Comparison of ENCODE assay signal across 11 cellular contexts in the genomic region with DNA sequence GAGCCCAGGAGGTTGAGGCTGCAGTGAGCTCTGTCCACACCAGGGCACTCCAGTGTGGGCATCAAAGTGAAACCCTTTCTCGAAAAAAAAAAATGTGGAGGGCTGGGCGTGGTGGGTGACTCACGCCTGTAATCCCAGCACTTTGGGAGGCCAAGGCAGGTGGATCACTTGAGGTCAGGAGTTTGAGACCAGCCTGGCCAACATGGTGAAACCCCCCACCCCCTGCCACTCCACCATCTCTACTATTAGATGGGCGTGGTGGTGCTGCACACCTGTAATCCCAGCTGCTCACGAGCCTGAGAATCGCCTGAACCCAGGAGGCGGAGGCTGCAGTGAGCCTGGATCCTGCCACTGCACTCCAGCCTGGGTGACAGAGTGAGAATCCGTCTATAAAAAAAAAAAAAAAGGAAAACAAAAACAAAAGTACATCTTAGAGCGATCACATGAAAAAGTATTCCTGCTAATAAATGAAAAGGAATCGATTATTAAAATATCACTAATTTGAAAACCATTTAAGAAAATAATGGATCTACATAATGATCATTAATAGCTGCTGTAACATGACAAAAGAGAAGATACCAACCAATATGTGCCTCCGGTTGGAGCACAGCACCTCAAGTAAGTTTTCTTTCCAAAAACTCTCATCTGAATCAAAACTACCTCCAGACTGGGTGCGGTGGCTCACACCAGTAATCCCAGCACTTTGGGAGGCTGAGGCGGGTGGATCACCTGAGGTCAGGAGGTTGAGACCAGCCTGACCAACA. TPM values are rescaled to one million over a fixed set of nuclear protein-coding genes. Genes with fewer than 3 reads are reported as not detected.
A peak's percentile ranks its signal among the peaks of the same experiment; 100 is the strongest.
DNase-seq lines count a peak whose midpoint lies in the region; ATAC-seq and TF ChIP-seq lines count a peak whose summit lies in the region.
"Had no signal": no experiment of that assay in that cellular context is flagged by ENCODE, and none has a peak within 500 bp of the region (broad histone marks: within the 10 kb centered on the region; RNA-seq: fewer than 3 reads in every experiment).

No MANE protein-coding gene starts in this region.

- H3K4me1 Mint-ChIP-seq in CD4-positive, CD25-positive, alpha-beta regulatory T cell: peaks cover 36 to 69% (median 46%) of the 10 kb centered on the region in 4 donors
- H3K4me1 Mint-ChIP-seq in activated T-helper 17 cell treated with anti-CD3 and anti-CD28 coated beads, Interleukin-2, amount 50 U/mL, for 72 hours: peaks cover 43% of the 10 kb centered on the region
- H3K4me1 Mint-ChIP-seq in naive B cell: peaks cover 56 to 84% (median 79%) of the 10 kb centered on the region in 3 donors

- peaks cover 77% of the 10 kb centered on the region for H3K4me1 ChIP-seq in CD4-positive, CD25-positive, alpha-beta regulatory T cell (ENCODE audit: control insufficient read depth, insufficient read depth, low read length, poor library complexity, severe bottlenecking)

- ATAC-seq in CD4-positive, CD25-positive, alpha-beta regulatory T cell (ENCODE audit: low read depth in 2 of 2): no peak
- no peak for ATAC-seq in activated T-helper 17 cell treated with anti-CD3 and anti-CD28 coated beads, Interleukin-2, amount 50 U/mL, for 72 hours (replicated peaks)
- ATAC-seq in naive B cell (ENCODE audit: low read depth in 2 of 2) (no peak), HG03378 (IDR thresholded peaks at IDR 0.05; ENCODE audit: unreplicated experiment) (no peak)

- peaks cover 16% of the 10 kb centered on the region for H3K36me3 Mint-ChIP-seq in CD4-positive, CD25-positive, alpha-beta regulatory T cell
- peaks cover 97% of the 10 kb centered on the region for H3K36me3 Mint-ChIP-seq in activated T-helper 17 cell treated with anti-CD3 and anti-CD28 coated beads, Interleukin-2, amount 50 U/mL, for 72 hours (ENCODE audit: low read depth)
- H3K36me3 Mint-ChIP-seq in naive B cell: peaks cover 0 to 9% of the 10 kb centered on the region in 2 donors

- no peak for DNase-seq in CD4-positive, CD25-positive, alpha-beta regulatory T cell
- peak in 1 of 2 experiments; percentile 36 for DNase-seq in HL-60 (ENCODE audit: low read depth in 1 of 2, low spot score in 1 of 2)
- no peak for DNase-seq in naive B cell
- no peak for DNase-seq in SKM-1 treated with dmso at 0.1 percent for 144 hours (lab: John Stamatoyannopoulos, UW; ENCODE audit: unreplicated experiment)
- no peak for DNase-seq in dermis blood vessel endothelial cell
- no peak for DNase-seq in HT-29 (ENCODE audit: low spot score)
- DNase-seq: GDM1; stimulated activated CD4-positive, alpha-beta T cell treated with anti-CD3 and anti-CD28 coated beads, Interleukin-4, amount 100 ng/mL, for 1 hour had no signal

- no peaks in the 10 kb centered on the region for H3K27me3 ChIP-seq in CD4-positive, CD25-positive, alpha-beta regulatory T cell (ENCODE audit: control insufficient read depth, insufficient read depth, low read length)
- no peaks in the 10 kb centered on the region for H3K27me3 ChIP-seq in HL-60 (ENCODE audit: insufficient read depth, poor library complexity, severe bottlenecking)

- H3K4me3 ChIP-seq in CD4-positive, CD25-positive, alpha-beta regulatory T cell (ENCODE audit: low read depth, low read length): peak overlapping the region; percentile 98
- peak overlapping the region; percentile 71 for H3K4me3 ChIP-seq in HL-60 (replicated peaks; ENCODE audit: insufficient read depth, low read length)

- peaks cover 16% of the 10 kb centered on the region for H3K36me3 ChIP-seq in CD4-positive, CD25-positive, alpha-beta regulatory T cell (ENCODE audit: control insufficient read depth, insufficient read depth, low read length)

- no peaks in the 10 kb centered on the region for H3K9me3 Mint-ChIP-seq in CD4-positive, CD25-positive, alpha-beta regulatory T cell
- H3K9me3 Mint-ChIP-seq in activated T-helper 17 cell treated with anti-CD3 and anti-CD28 coated beads, Interleukin-2, amount 50 U/mL, for 72 hours: no peaks in the 10 kb centered on the region
- H3K9me3 Mint-ChIP-seq in naive B cell: no peaks in the 10 kb centered on the region

- H3K9me3 ChIP-seq in CD4-positive, CD25-positive, alpha-beta regulatory T cell (ENCODE audit: control insufficient read depth in 2 of 2, low read length in 2 of 2): no peaks in the 10 kb centered on the region

- peak overlapping the region; percentile 80 to 99 (median 89) for H3K27ac Mint-ChIP-seq in CD4-positive, CD25-positive, alpha-beta regulatory T cell
- H3K27ac Mint-ChIP-seq in activated T-helper 17 cell treated with anti-CD3 and anti-CD28 coated beads, Interleukin-2, amount 50 U/mL, for 72 hours: peak overlapping the region; percentile 93
- peak overlapping the region; percentile 61 to 99 (median 90) for H3K27ac Mint-ChIP-seq in naive B cell

- H3K27ac ChIP-seq in CD4-positive, CD25-positive, alpha-beta regulatory T cell (ENCODE audit: insufficient read depth, low read length, poor library complexity, severe bottlenecking): peak overlapping the region; percentile 100
- peak overlapping the region; percentile 99 for H3K27ac ChIP-seq in HL-60 (replicated peaks)

- TF ChIP-seq CTCF in HL-60 (IDR thresholded peaks at IDR 0.05; ENCODE audit: insufficient read depth, low read length): no peak

- peak overlapping the region; percentile 94 to 100 (median 98) for H3K4me3 Mint-ChIP-seq in CD4-positive, CD25-positive, alpha-beta regulatory T cell
- peak overlapping the region; percentile 98 for H3K4me3 Mint-ChIP-seq in activated T-helper 17 cell treated with anti-CD3 and anti-CD28 coated beads, Interleukin-2, amount 50 U/mL, for 72 hours
- peak overlapping the region; percentile 73 to 99 (median 94) for H3K4me3 Mint-ChIP-seq in naive B cell

- no peaks in the 10 kb centered on the region for H3K27me3 Mint-ChIP-seq in CD4-positive, CD25-positive, alpha-beta regulatory T cell
- H3K27me3 Mint-ChIP-seq in activated T-helper 17 cell treated with anti-CD3 and anti-CD28 coated beads, Interleukin-2, amount 50 U/mL, for 72 hours: no peaks in the 10 kb centered on the region
- H3K27me3 Mint-ChIP-seq in naive B cell: no peaks in the 10 kb centered on the region

RNA-seq across cellular contexts. Expression of a gene that starts 4.9 kb away (rescaled TPM):
- 143 TPM for total RNA-seq in CD4-positive, CD25-positive, alpha-beta regulatory T cell
- polyA plus RNA-seq in CD4-positive, CD25-positive, alpha-beta regulatory T cell: 100 to 1,000 TPM; 293 to 350 (median 323) TPM
- 100 to 1,000 TPM; 306 to 483 TPM for total RNA-seq in activated T-helper 17 cell treated with anti-CD3 and anti-CD28 coated beads, Interleukin-2, amount 50 U/mL, for 72 hours
- 100 to 1,000 TPM; 166 to 228 (median 215) TPM for polyA plus RNA-seq in naive B cell (ENCODE audit: low read depth in 6 of 6)
- 280 and 325 TPM in 2 replicates for total RNA-seq in dermis blood vessel endothelial cell
- 515 and 519 TPM in 2 replicates for total RNA-seq in HT-29 (2014; rRNA removed; shearing (Covaris generic))

RNA-seq across cellular contexts. Expression of a gene that starts 32.7 kb away (rescaled TPM):
- total RNA-seq in CD4-positive, CD25-positive, alpha-beta regulatory T cell: not detected
- polyA plus RNA-seq in CD4-positive, CD25-positive, alpha-beta regulatory T cell: not detected
- total RNA-seq in activated T-helper 17 cell treated with anti-CD3 and anti-CD28 coated beads, Interleukin-2, amount 50 U/mL, for 72 hours: not detected
- polyA plus RNA-seq in naive B cell (ENCODE audit: low read depth in 6 of 6): not detected
- not detected in 2 replicates for total RNA-seq in dermis blood vessel endothelial cell
- total RNA-seq in HT-29 (2014; rRNA removed; shearing (Covaris generic)): not detected in 2 replicates
- total RNA-seq: lung microvascular endothelial cell had no signal

RNA-seq across cellular contexts. Expression of a gene that starts 32.8 kb away (rescaled TPM):
- total RNA-seq in CD4-positive, CD25-positive, alpha-beta regulatory T cell: 6.2 TPM
- 1 to 10 TPM; 2.5 to 6.5 (median 4.2) TPM for polyA plus RNA-seq in CD4-positive, CD25-positive, alpha-beta regulatory T cell
- total RNA-seq in activated T-helper 17 cell treated with anti-CD3 and anti-CD28 coated beads, Interleukin-2, amount 50 U/mL, for 72 hours: 1 to 10 TPM; 2.5 to 2.9 TPM
- 10 to 100 TPM in 2 of 6 donors, 1 to 10 TPM in 4; 5.6 to 18.3 (median 9.2) TPM for polyA plus RNA-seq in naive B cell (ENCODE audit: low read depth in 6 of 6)
- 2.7 TPM in 2 replicates for total RNA-seq in dermis blood vessel endothelial cell
- total RNA-seq in HT-29 (2014; rRNA removed; shearing (Covaris generic)): 8.1 and 16.1 TPM in 2 replicates
